Comparison of ENCODE assay signal across 20 cellular contexts in genomic region chr6:25329156-25329555, GRCh38. TPM values are rescaled to one million over a fixed set of nuclear protein-coding genes. Genes with fewer than 3 reads are reported as not detected.
DNase-seq lines count a peak whose midpoint lies in the region; ATAC-seq and TF ChIP-seq lines count a peak whose summit lies in the region.
"Had no signal": no experiment of that assay in that cellular context is flagged by ENCODE, and none has a peak within 500 bp of the region (broad histone marks: within the 10 kb centered on the region; RNA-seq: fewer than 3 reads in every experiment).

No MANE protein-coding gene starts in this region.

- peaks cover 47% of the 10 kb centered on the region for H3K4me1 Mint-ChIP-seq in endothelial cell (ENCODE audit: unreplicated experiment)
- H3K4me1 Mint-ChIP-seq in activated CD4-positive, alpha-beta memory T cell treated with anti-CD3 and anti-CD28 coated beads for 36 hours (ENCODE audit: low read depth), result peaks cover 8% of the 10 kb centered on the region

- no peak for TF ChIP-seq CTCF in endothelial cell (IDR thresholded peaks at IDR 0.05; ENCODE audit: unreplicated experiment)

- ATAC-seq in HG03520 (IDR thresholded peaks at IDR 0.05; ENCODE audit: unreplicated experiment), result no peak
- no peak for ATAC-seq in HG03025 (IDR thresholded peaks at IDR 0.05; ENCODE audit: low FRiP score, unreplicated experiment)

- no peaks in the 10 kb centered on the region for H3K27me3 Mint-ChIP-seq in endothelial cell (ENCODE audit: unreplicated experiment)
- H3K27me3 Mint-ChIP-seq in activated CD4-positive, alpha-beta memory T cell treated with anti-CD3 and anti-CD28 coated beads for 36 hours, result peaks cover 2% of the 10 kb centered on the region

- intact Hi-C loops in activated CD4-positive, alpha-beta memory T cell treated with anti-CD3 and anti-CD28 coated beads for 36 hours (cut with micrococcal nuclease), result no loop called here

- no peak overlapping the region for H3K4me3 Mint-ChIP-seq in endothelial cell (ENCODE audit: unreplicated experiment)
- no peak overlapping the region for H3K4me3 Mint-ChIP-seq in activated CD4-positive, alpha-beta memory T cell treated with anti-CD3 and anti-CD28 coated beads for 36 hours

- no peaks in the 10 kb centered on the region for H3K36me3 Mint-ChIP-seq in endothelial cell (ENCODE audit: low read depth, unreplicated experiment)
- H3K36me3 Mint-ChIP-seq in activated CD4-positive, alpha-beta memory T cell treated with anti-CD3 and anti-CD28 coated beads for 36 hours, result no peaks in the 10 kb centered on the region
- H3K36me3 Mint-ChIP-seq: CD4-positive, CD25-positive, alpha-beta regulatory T cell had no signal

- peak; percentile 31 for DNase-seq in Ammon's horn (ENCODE audit: low spot score)
- DNase-seq in NCI-H345 treated with DMSO at 0.1 percent for 48 hours (lab: John Stamatoyannopoulos, UW; ENCODE audit: unreplicated experiment), result peak; percentile 37
- no peak for DNase-seq in endothelial cell (ENCODE audit: low spot score)
- peak; percentile 25 for DNase-seq in pons (ENCODE audit: low spot score)
- DNase-seq in activated CD4-positive, alpha-beta memory T cell treated with anti-CD3 and anti-CD28 coated beads for 36 hours, result no peak
- DNase-seq: BE2C; CD4-positive, CD25-positive, alpha-beta regulatory T cell; DMS153; DND-41; H7; NCI-H1092 treated with DMSO at 0.1 percent for 48 hours; NCI-H1436; NCI-H187; NCI-H524 treated with DMSO at 0.1 percent for 48 hours; NCI-H82; PC-9; Right ventricle myocardium superior; RPMI8226 had no signal

- peak overlapping the region; percentile 2 for H3K27ac Mint-ChIP-seq in endothelial cell (ENCODE audit: unreplicated experiment)
- H3K27ac Mint-ChIP-seq in activated CD4-positive, alpha-beta memory T cell treated with anti-CD3 and anti-CD28 coated beads for 36 hours, result no peak overlapping the region
- H3K27ac Mint-ChIP-seq: CD4-positive, CD25-positive, alpha-beta regulatory T cell had no signal

- CTCF ChIA-PET in activated CD4-positive, alpha-beta memory T cell treated with anti-CD3 and anti-CD28 coated beads for 36 hours (lab: Charles Lee), result interaction anchor here (1.4 to 2.2 kb wide), 2 partner anchors 63 to 106 kb away, joined by 4 to 6 read pairs; no protein-coding TSS in a partner anchor

- H3K9me3 Mint-ChIP-seq in endothelial cell (ENCODE audit: unreplicated experiment), result no peaks in the 10 kb centered on the region
- H3K9me3 Mint-ChIP-seq in activated CD4-positive, alpha-beta memory T cell treated with anti-CD3 and anti-CD28 coated beads for 36 hours, result no peaks in the 10 kb centered on the region
- H3K9me3 Mint-ChIP-seq: CD4-positive, CD25-positive, alpha-beta regulatory T cell had no signal

- POLR2A ChIA-PET in activated CD4-positive, alpha-beta memory T cell treated with anti-CD3 and anti-CD28 coated beads for 36 hours (lab: Charles Lee), result no interaction called here

RNA-seq across cellular contexts. Expression of gene CARMIL1, which starts 50.0 kb away (rescaled TPM):
- 32.5 TPM for total RNA-seq in endothelial cell (ENCODE audit: unreplicated experiment)
- 1 to 10 TPM; 2.4 to 2.7 TPM for total RNA-seq in activated CD4-positive, alpha-beta memory T cell treated with anti-CD3 and anti-CD28 coated beads for 36 hours

Comparison
In these comparisons a context has a peak if more than half of its experiments do, and no peak if none do; other contexts are left out.
1. DNase-seq: peak in Ammon's horn (single experiment), NCI-H345 treated with DMSO at 0.1 percent for 48 hours (single experiment) and pons (single experiment); none in endothelial cell (single experiment) and activated CD4-positive, alpha-beta memory T cell treated with anti-CD3 and anti-CD28 coated beads for 36 hours (single experiment).